ENCODE assay signal across 35 cellular contexts in the genomic region with DNA sequence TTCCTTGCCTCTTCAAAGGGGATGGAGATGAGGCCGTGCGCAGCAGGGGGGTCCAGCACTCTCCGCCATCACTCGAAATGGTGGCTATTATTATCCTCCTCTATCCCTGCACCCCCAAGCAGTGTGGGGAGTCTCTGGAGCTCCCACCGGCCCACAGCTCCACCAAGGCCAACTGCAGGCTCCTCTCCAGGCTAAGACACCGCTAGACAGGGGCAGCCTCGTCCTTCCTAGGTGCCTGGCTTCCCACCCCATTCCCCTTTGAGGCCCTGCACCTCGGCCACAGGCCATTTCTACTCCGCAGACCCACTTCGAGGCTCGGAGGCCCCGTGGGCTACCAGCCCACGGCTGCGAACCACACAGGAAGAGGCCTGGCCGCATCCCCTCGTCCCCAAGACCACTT. TPM values are rescaled to one million over a fixed set of nuclear protein-coding genes. Genes with fewer than 3 reads are reported as not detected.
"Had no signal": no experiment of that assay in that cellular context is flagged by ENCODE, and none has a peak within 500 bp of the region (broad histone marks: within the 10 kb centered on the region; RNA-seq: fewer than 3 reads in every experiment).

No MANE protein-coding gene starts in this region.

- ATAC-seq: heart right ventricle; left cardiac atrium; left lung; psoas muscle; right cardiac atrium; stimulated activated effector memory CD8-positive, alpha-beta T cell treated with anti-CD3 and anti-CD28 coated beads, Interleukin-12 subunit alpha, Interleukin-12 subunit beta, amount 100 ng/mL, for 72 hours; upper lobe of right lung had no signal

- H3K27ac ChIP-seq: coronary artery, esophagus muscularis mucosa, left lung, ovary, psoas muscle, sigmoid colon, suprapubic skin, transverse colon, upper lobe of right lung, uterus had no signal

- H3K27me3 ChIP-seq: heart right ventricle, ovary, suprapubic skin, transverse colon, upper lobe of right lung, uterus had no signal

- H3K9me3 ChIP-seq: esophagus muscularis mucosa, heart right ventricle, left lung, mucosa of descending colon, ovary, psoas muscle, sigmoid colon, suprapubic skin, transverse colon, upper lobe of right lung, uterus had no signal

- H3K4me1 ChIP-seq: uterus had no signal

- DNase-seq: effector memory CD4-positive, alpha-beta T cell; foreskin melanocyte; glutamatergic neuron; heart right ventricle; hippocampal formation; left cardiac atrium; left lung; mesenchymal stem cell; mucosa of descending colon; naive B cell; nucleus accumbens; ovary; posterior cingulate gyrus; psoas muscle; right cardiac atrium; sigmoid colon; stimulated activated CD4-positive, alpha-beta T cell treated with anti-CD3 and anti-CD28 coated beads, Interleukin-4, amount 100 ng/mL, for 24 hours; transverse colon; upper lobe of right lung; uterus had no signal

- H3K4me3 ChIP-seq: coronary artery, esophagus muscularis mucosa, heart right ventricle, left lung, mucosa of descending colon, ovary, psoas muscle, sigmoid colon, suprapubic skin, transverse colon, upper lobe of right lung, uterus had no signal

- H3K36me3 ChIP-seq: ovary, sigmoid colon, suprapubic skin, transverse colon, uterus had no signal

RNA-seq across cellular contexts. Expression of gene PABPN1L, which starts 39.6 kb away (rescaled TPM):
- total RNA-seq: dermis blood vessel endothelial cell; endothelial cell of umbilical vein; epithelial cell of proximal tubule; esophagus muscularis mucosa; fibroblast of lung; kidney epithelial cell; left cardiac atrium; left lung; lower leg skin; lung microvascular endothelial cell; mucosa of descending colon; natural killer cell treated with Interleukin-12 subunit alpha and Interleukin-12 subunit beta and Interleukin-15 and Interleukin-18, amount 100 ng/mL, for 72 hours; neural crest cell; ovary; psoas muscle; renal cortical epithelial cell; right cardiac atrium; sigmoid colon; skeletal muscle tissue; suprapubic skin; transverse colon; upper lobe of right lung; uterus had no signal
- polyA plus RNA-seq: endothelial cell of umbilical vein, fibroblast of lung, heart right ventricle, psoas muscle, right cardiac atrium had no signal
